ENCODE assay signal across 1 cellular context in the genomic region with DNA sequence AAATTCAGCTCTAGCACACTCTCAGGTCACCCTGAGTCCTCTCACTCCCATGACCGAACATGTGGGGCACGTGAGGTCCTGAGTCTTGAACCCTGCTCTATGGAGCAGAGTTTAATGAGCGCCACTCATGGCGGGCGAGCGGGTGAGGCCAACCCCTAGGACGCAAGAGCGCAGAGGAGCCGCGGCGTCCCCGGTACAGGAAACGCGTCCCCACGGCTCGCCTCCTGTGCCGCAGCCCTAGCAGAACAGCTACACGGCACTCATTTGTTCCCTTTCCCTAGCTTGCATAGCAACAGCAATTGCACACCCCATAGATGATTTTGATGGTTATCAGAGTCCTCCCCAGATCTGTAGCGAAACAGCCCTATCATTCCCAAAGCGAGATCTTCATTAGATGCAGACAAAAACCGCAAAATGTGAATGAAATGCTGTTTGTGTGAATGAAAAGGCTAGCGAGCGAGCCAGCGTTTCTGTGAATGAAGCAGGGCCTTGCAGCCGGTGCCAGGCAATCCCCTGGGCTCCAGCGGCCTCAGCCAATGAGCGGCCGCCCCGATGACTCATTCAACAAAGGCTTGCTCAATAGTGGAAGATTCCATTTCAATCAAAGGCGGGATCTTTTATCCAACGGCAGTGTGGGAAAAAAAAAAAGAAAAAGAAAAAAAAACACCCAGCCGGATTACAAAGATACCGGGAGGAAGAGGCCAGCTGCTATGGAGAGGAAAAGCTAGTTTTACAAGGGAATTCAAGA.
A peak's percentile ranks its signal among the peaks of the same experiment; 100 is the strongest.
TF ChIP-seq lines count a peak whose summit lies in the region.

No MANE protein-coding gene starts in this region.

TF ChIP-seq in HepG2, 621 proteins besides CTCF, POLR2A, EP300 and RAD21 (continued from another document and continues in another):
- TF ChIP-seq FOXJ3 (CRISPR knock-in tag; IDR thresholded peaks at IDR 0.05; ENCODE audit: borderline replicate concordance), result peak; percentile 50; the same call in 1 of the 2 replicates
- TF ChIP-seq TOE1 (CRISPR knock-in tag; IDR thresholded peaks at IDR 0.05), result no peak
- TF ChIP-seq TAF15 (IDR thresholded peaks at IDR 0.05; ENCODE audit: low read depth, low read length, poor library complexity, severe bottlenecking), result no peak
- TF ChIP-seq, protein P1, sequence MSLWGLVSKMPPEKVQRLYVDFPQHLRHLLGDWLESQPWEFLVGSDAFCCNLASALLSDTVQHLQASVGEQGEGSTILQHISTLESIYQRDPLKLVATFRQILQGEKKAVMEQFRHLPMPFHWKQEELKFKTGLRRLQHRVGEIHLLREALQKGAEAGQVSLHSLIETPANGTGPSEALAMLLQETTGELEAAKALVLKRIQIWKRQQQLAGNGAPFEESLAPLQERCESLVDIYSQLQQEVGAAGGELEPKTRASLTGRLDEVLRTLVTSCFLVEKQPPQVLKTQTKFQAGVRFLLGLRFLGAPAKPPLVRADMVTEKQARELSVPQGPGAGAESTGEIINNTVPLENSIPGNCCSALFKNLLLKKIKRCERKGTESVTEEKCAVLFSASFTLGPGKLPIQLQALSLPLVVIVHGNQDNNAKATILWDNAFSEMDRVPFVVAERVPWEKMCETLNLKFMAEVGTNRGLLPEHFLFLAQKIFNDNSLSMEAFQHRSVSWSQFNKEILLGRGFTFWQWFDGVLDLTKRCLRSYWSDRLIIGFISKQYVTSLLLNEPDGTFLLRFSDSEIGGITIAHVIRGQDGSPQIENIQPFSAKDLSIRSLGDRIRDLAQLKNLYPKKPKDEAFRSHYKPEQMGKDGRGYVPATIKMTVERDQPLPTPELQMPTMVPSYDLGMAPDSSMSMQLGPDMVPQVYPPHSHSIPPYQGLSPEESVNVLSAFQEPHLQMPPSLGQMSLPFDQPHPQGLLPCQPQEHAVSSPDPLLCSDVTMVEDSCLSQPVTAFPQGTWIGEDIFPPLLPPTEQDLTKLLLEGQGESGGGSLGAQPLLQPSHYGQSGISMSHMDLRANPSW (CRISPR knock-in tag; IDR thresholded peaks at IDR 0.05; ENCODE audit: borderline replicate concordance), result no peak
- no peak for TF ChIP-seq CHD2 (IDR thresholded peaks at IDR 0.05; ENCODE audit: low read depth, low read length)
- no peak for TF ChIP-seq ETV6 (CRISPR knock-in tag; conservative IDR thresholded peaks at IDR 0.05)
- TF ChIP-seq GTF3A (CRISPR knock-in tag; conservative IDR thresholded peaks at IDR 0.05), result no peak
- TF ChIP-seq, protein P2, sequence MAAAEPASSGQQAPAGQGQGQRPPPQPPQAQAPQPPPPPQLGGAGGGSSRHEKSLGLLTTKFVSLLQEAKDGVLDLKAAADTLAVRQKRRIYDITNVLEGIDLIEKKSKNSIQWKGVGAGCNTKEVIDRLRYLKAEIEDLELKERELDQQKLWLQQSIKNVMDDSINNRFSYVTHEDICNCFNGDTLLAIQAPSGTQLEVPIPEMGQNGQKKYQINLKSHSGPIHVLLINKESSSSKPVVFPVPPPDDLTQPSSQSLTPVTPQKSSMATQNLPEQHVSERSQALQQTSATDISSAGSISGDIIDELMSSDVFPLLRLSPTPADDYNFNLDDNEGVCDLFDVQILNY (CRISPR knock-in tag; conservative IDR thresholded peaks at IDR 0.05), result no peak
- TF ChIP-seq KMT2A (CRISPR knock-in tag; IDR thresholded peaks at IDR 0.05), result no peak; the same call in 1 of the 2 replicates
- TF ChIP-seq ZNF530 (CRISPR knock-in tag; IDR thresholded peaks at IDR 0.05; ENCODE audit: low read depth), result no peak
- TF ChIP-seq SP2 (CRISPR knock-in tag; IDR thresholded peaks at IDR 0.05), result no peak
- no peak for TF ChIP-seq ZMAT3 (CRISPR knock-in tag; conservative IDR thresholded peaks at IDR 0.05)
- TF ChIP-seq ZNF335 (CRISPR knock-in tag; IDR thresholded peaks at IDR 0.05), result no peak; the same call in 1 of the 2 replicates
- no peak for TF ChIP-seq SIX4 (CRISPR knock-in tag; IDR thresholded peaks at IDR 0.05)
- TF ChIP-seq HIVEP1 (CRISPR knock-in tag; IDR thresholded peaks at IDR 0.05), result 0 out of 2 replicates have a peak, but pooled peaks have one; percentile 55
- no peak for TF ChIP-seq ZFX (CRISPR knock-in tag; IDR thresholded peaks at IDR 0.05; ENCODE audit: low read depth)
- TF ChIP-seq ZNF256 (CRISPR knock-in tag; conservative IDR thresholded peaks at IDR 0.05), result no peak
- TF ChIP-seq, protein P3, sequence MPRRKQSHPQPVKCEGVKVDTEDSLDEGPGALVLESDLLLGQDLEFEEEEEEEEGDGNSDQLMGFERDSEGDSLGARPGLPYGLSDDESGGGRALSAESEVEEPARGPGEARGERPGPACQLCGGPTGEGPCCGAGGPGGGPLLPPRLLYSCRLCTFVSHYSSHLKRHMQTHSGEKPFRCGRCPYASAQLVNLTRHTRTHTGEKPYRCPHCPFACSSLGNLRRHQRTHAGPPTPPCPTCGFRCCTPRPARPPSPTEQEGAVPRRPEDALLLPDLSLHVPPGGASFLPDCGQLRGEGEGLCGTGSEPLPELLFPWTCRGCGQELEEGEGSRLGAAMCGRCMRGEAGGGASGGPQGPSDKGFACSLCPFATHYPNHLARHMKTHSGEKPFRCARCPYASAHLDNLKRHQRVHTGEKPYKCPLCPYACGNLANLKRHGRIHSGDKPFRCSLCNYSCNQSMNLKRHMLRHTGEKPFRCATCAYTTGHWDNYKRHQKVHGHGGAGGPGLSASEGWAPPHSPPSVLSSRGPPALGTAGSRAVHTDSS (CRISPR knock-in tag; conservative IDR thresholded peaks at IDR 0.05), result no peak
- peak; percentile 34; the same call in 1 of the 2 replicates for TF ChIP-seq GFI1 (CRISPR knock-in tag; IDR thresholded peaks at IDR 0.05; ENCODE audit: borderline replicate concordance)
- no peak for TF ChIP-seq ZNF747 (CRISPR knock-in tag; IDR thresholded peaks at IDR 0.05; ENCODE audit: borderline replicate concordance)
- TF ChIP-seq ZNF674 (CRISPR knock-in tag; IDR thresholded peaks at IDR 0.05; ENCODE audit: low read depth), result no peak
- TF ChIP-seq, protein P4, sequence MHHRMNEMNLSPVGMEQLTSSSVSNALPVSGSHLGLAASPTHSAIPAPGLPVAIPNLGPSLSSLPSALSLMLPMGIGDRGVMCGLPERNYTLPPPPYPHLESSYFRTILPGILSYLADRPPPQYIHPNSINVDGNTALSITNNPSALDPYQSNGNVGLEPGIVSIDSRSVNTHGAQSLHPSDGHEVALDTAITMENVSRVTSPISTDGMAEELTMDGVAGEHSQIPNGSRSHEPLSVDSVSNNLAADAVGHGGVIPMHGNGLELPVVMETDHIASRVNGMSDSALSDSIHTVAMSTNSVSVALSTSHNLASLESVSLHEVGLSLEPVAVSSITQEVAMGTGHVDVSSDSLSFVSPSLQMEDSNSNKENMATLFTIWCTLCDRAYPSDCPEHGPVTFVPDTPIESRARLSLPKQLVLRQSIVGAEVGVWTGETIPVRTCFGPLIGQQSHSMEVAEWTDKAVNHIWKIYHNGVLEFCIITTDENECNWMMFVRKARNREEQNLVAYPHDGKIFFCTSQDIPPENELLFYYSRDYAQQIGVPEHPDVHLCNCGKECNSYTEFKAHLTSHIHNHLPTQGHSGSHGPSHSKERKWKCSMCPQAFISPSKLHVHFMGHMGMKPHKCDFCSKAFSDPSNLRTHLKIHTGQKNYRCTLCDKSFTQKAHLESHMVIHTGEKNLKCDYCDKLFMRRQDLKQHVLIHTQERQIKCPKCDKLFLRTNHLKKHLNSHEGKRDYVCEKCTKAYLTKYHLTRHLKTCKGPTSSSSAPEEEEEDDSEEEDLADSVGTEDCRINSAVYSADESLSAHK (CRISPR knock-in tag; IDR thresholded peaks at IDR 0.05; ENCODE audit: borderline replicate concordance), result no peak
- no peak for TF ChIP-seq KLF15 (CRISPR knock-in tag; IDR thresholded peaks at IDR 0.05; ENCODE audit: borderline replicate concordance)
- no peak for TF ChIP-seq ZNF30 (CRISPR knock-in tag; IDR thresholded peaks at IDR 0.05)
- TF ChIP-seq ZNF615 (CRISPR knock-in tag; IDR thresholded peaks at IDR 0.05; ENCODE audit: borderline replicate concordance), result no peak
- TF ChIP-seq RXRB (CRISPR knock-in tag; IDR thresholded peaks at IDR 0.05; ENCODE audit: borderline replicate concordance), result 0 out of 2 replicates have a peak, but pooled peaks have one; percentile 16
- peak; percentile 67; the same call in 1 of the 2 replicates for TF ChIP-seq RNF2 (conservative IDR thresholded peaks at IDR 0.05; ENCODE audit: low read depth)
- TF ChIP-seq EZH2 (conservative IDR thresholded peaks at IDR 0.05; ENCODE audit: low read depth, low read length), result no peak
- no peak; the same call in 1 of the 2 replicates for TF ChIP-seq ZNF331 (CRISPR knock-in tag; IDR thresholded peaks at IDR 0.05)
- TF ChIP-seq, protein P5, sequence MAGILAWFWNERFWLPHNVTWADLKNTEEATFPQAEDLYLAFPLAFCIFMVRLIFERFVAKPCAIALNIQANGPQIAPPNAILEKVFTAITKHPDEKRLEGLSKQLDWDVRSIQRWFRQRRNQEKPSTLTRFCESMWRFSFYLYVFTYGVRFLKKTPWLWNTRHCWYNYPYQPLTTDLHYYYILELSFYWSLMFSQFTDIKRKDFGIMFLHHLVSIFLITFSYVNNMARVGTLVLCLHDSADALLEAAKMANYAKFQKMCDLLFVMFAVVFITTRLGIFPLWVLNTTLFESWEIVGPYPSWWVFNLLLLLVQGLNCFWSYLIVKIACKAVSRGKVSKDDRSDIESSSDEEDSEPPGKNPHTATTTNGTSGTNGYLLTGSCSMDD (CRISPR knock-in tag; IDR thresholded peaks at IDR 0.05), result no peak
- TF ChIP-seq KLF12 (CRISPR knock-in tag; IDR thresholded peaks at IDR 0.05; ENCODE audit: borderline replicate concordance), result peak; percentile 56; the same call in 1 of the 2 replicates
- TF ChIP-seq, protein P6, sequence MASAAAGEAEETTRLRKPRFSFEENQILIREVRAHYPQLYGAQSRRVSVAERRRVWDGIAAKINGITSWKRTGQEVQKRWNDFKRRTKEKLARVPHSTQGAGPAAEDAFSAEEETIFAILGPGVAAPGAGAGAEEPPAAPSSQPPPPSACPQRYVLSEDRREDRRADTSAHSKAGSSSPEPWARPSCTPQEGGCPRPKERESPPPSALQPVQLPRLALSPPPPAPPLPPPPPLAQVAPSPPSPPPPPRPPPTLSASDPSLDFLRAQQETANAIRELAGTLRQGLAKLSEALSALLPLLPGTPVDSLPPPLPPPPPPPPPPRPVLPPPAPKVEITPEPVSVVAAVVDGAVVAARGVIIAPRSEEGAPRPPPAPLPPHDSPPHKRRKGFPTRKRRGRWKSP (CRISPR knock-in tag; IDR thresholded peaks at IDR 0.05), result peak; percentile 70
- no peak for TF ChIP-seq PRMT3 (CRISPR knock-in tag; IDR thresholded peaks at IDR 0.05; ENCODE audit: borderline replicate concordance, low read depth)
- TF ChIP-seq, protein P7, sequence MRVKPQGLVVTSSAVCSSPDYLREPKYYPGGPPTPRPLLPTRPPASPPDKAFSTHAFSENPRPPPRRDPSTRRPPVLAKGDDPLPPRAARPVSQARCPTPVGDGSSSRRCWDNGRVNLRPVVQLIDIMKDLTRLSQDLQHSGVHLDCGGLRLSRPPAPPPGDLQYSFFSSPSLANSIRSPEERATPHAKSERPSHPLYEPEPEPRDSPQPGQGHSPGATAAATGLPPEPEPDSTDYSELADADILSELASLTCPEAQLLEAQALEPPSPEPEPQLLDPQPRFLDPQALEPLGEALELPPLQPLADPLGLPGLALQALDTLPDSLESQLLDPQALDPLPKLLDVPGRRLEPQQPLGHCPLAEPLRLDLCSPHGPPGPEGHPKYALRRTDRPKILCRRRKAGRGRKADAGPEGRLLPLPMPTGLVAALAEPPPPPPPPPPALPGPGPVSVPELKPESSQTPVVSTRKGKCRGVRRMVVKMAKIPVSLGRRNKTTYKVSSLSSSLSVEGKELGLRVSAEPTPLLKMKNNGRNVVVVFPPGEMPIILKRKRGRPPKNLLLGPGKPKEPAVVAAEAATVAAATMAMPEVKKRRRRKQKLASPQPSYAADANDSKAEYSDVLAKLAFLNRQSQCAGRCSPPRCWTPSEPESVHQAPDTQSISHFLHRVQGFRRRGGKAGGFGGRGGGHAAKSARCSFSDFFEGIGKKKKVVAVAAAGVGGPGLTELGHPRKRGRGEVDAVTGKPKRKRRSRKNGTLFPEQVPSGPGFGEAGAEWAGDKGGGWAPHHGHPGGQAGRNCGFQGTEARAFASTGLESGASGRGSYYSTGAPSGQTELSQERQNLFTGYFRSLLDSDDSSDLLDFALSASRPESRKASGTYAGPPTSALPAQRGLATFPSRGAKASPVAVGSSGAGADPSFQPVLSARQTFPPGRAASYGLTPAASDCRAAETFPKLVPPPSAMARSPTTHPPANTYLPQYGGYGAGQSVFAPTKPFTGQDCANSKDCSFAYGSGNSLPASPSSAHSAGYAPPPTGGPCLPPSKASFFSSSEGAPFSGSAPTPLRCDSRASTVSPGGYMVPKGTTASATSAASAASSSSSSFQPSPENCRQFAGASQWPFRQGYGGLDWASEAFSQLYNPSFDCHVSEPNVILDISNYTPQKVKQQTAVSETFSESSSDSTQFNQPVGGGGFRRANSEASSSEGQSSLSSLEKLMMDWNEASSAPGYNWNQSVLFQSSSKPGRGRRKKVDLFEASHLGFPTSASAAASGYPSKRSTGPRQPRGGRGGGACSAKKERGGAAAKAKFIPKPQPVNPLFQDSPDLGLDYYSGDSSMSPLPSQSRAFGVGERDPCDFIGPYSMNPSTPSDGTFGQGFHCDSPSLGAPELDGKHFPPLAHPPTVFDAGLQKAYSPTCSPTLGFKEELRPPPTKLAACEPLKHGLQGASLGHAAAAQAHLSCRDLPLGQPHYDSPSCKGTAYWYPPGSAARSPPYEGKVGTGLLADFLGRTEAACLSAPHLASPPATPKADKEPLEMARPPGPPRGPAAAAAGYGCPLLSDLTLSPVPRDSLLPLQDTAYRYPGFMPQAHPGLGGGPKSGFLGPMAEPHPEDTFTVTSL (CRISPR knock-in tag; IDR thresholded peaks at IDR 0.05; ENCODE audit: borderline replicate concordance), result no peak
- TF ChIP-seq NCOR1 (IDR thresholded peaks at IDR 0.05; ENCODE audit: borderline replicate concordance, low read length), result no peak
- no peak for TF ChIP-seq ZNF724P (CRISPR knock-in tag; IDR thresholded peaks at IDR 0.05; ENCODE audit: borderline replicate concordance)
- TF ChIP-seq MXD4 (CRISPR knock-in tag; IDR thresholded peaks at IDR 0.05), result peak; percentile 39; the same call in 1 of the 2 replicates
- TF ChIP-seq, protein P8, sequence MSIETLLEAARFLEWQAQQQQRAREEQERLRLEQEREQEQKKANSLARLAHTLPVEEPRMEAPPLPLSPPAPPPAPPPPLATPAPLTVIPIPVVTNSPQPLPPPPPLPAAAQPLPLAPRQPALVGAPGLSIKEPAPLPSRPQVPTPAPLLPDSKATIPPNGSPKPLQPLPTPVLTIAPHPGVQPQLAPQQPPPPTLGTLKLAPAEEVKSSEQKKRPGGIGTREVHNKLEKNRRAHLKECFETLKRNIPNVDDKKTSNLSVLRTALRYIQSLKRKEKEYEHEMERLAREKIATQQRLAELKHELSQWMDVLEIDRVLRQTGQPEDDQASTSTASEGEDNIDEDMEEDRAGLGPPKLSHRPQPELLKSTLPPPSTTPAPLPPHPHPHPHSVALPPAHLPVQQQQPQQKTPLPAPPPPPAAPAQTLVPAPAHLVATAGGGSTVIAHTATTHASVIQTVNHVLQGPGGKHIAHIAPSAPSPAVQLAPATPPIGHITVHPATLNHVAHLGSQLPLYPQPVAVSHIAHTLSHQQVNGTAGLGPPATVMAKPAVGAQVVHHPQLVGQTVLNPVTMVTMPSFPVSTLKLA (IDR thresholded peaks at IDR 0.05), result no peak
- 0 out of 2 replicates have a peak, but pooled peaks have one; percentile 24 for TF ChIP-seq ZNF253 (CRISPR knock-in tag; IDR thresholded peaks at IDR 0.05; ENCODE audit: borderline replicate concordance)
- no peak for TF ChIP-seq CENPT (CRISPR knock-in tag; IDR thresholded peaks at IDR 0.05; ENCODE audit: low read depth)
- no peak for TF ChIP-seq SPEN (CRISPR knock-in tag; IDR thresholded peaks at IDR 0.05; ENCODE audit: low read depth)
- no peak for TF ChIP-seq CBFB (CRISPR knock-in tag; IDR thresholded peaks at IDR 0.05)
- no peak for TF ChIP-seq ZFP1 (CRISPR knock-in tag; IDR thresholded peaks at IDR 0.05)
